In the genomic region with DNA sequence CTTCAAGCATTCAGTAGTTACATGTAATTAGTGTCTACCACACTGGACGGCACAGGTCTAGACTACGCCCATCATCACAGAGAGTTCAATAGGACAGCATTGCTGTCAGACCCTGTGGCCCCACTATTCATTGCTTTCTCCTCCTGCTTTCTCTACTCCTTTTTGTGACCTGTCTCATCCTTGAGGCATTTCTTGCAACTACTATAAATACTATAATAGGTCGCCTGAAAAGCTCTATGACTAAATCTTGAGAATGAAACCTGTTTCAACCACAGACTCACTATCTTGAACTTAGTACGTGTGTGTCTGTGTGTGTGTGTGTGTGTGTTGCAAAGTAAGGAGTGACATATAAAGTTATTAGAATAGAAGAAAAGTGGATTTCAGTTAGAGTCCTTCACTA, we compare ENCODE assay signal across 13 cellular contexts.
DNase-seq lines count a peak whose midpoint lies in the region; ATAC-seq and TF ChIP-seq lines count a peak whose summit lies in the region.
"Had no signal": no experiment of that assay in that cellular context is flagged by ENCODE, and none has a peak within 500 bp of the region (broad histone marks: within the 10 kb centered on the region; RNA-seq: fewer than 3 reads in every experiment).

No MANE protein-coding gene starts in this region.

- H3K9me3 ChIP-seq in mammary epithelial cell (replicated peaks; ENCODE audit: insufficient read depth, low read length) = no peaks in the 10 kb centered on the region
- no peaks in the 10 kb centered on the region for H3K9me3 ChIP-seq in breast epithelium
- no peaks in the 10 kb centered on the region for H3K9me3 ChIP-seq in T-helper 17 cell (ENCODE audit: control insufficient read depth, low read length, poor library complexity, severe bottlenecking)
- H3K9me3 ChIP-seq: MG63 had no signal

- H3K4me3 Mint-ChIP-seq in stimulated activated naive CD8-positive, alpha-beta T cell treated with anti-CD3 and anti-CD28 coated beads, Interleukin-15, amount 100 ng/mL, for 72 hours = no peak overlapping the region
- H3K4me3 Mint-ChIP-seq in T-helper 17 cell = no peak overlapping the region
- H3K4me3 Mint-ChIP-seq: activated T-helper 1 cell treated with anti-CD3 and anti-CD28 coated beads, Interleukin-12 subunit alpha, Interleukin-12 subunit beta, Interleukin-2, Interleukin-4 antibody, amounts not matched to agents 30 ng/mL and 10 ng/mL and 1 ng/mL, durations not matched to agents 14 hours and 24 hours and 36 hours; central memory CD8-positive, alpha-beta T cell had no signal

- H3K4me1 Mint-ChIP-seq in stimulated activated naive CD8-positive, alpha-beta T cell treated with anti-CD3 and anti-CD28 coated beads, Interleukin-15, amount 100 ng/mL, for 72 hours = peaks cover 40% of the 10 kb centered on the region
- peaks cover 2% of the 10 kb centered on the region for H3K4me1 Mint-ChIP-seq in T-helper 17 cell
- H3K4me1 Mint-ChIP-seq: central memory CD8-positive, alpha-beta T cell had no signal

- no peaks in the 10 kb centered on the region for H4K20me1 ChIP-seq in mammary epithelial cell (ENCODE audit: insufficient read depth, low read length)

- no peak overlapping the region for H3K4me2 ChIP-seq in mammary epithelial cell (ENCODE audit: insufficient read depth, low read depth, low read length)

- intact Hi-C loops in mammary epithelial cell (cut with micrococcal nuclease) (no loop called here), breast epithelium (cut with DNase I; ENCODE audit: low total_unique reads) (no loop called here), left ventricle myocardium superior (cut with micrococcal nuclease) (no loop called here)

- BruUV-seq in mammary epithelial cell (replicated peaks; lab: Mats Ljungman, UMichigan) = no TSS peak

- WGBS in mammary epithelial cell (ENCODE audit: low coverage, missing lambda C conversion rate) = 74% methylated on average over 4 of the region's 4 CpGs

- no peak overlapping the region for H3K4me3 ChIP-seq in mammary epithelial cell (replicated peaks in 1 of 3; ENCODE audit: insufficient read depth in 1 of 3, low read depth in 2 of 3, low read length in 3 of 3)
- no peak overlapping the region for H3K4me3 ChIP-seq in breast epithelium
- H3K4me3 ChIP-seq: MG63 had no signal

- ATAC-seq in GM21619 (IDR thresholded peaks at IDR 0.05; ENCODE audit: unreplicated experiment) (peak; percentile 89), HG03442 (IDR thresholded peaks at IDR 0.05; ENCODE audit: unreplicated experiment) (peak; percentile 81), T-helper 17 cell (no peak), left ventricle myocardium superior (no peak)
- ATAC-seq in stimulated activated naive CD8-positive, alpha-beta T cell treated with anti-CD3 and anti-CD28 coated beads, Interleukin-15, amount 100 ng/mL, for 72 hours = peak; percentile 96

- no peak overlapping the region for H3K27ac Mint-ChIP-seq in stimulated activated naive CD8-positive, alpha-beta T cell treated with anti-CD3 and anti-CD28 coated beads, Interleukin-15, amount 100 ng/mL, for 72 hours
- no peak overlapping the region for H3K27ac Mint-ChIP-seq in T-helper 17 cell
- H3K27ac Mint-ChIP-seq: activated T-helper 1 cell treated with anti-CD3 and anti-CD28 coated beads, Interleukin-12 subunit alpha, Interleukin-12 subunit beta, Interleukin-2, Interleukin-4 antibody, amounts not matched to agents 30 ng/mL and 10 ng/mL and 1 ng/mL, durations not matched to agents 14 hours and 24 hours and 36 hours had no signal

- DNase-seq in mammary epithelial cell (peak; percentile 14), breast epithelium (ENCODE audit: low spot score in 2 of 2) (no peak), COLO829 (ENCODE audit: low spot score) (no peak), T-helper 17 cell (no peak), left ventricle myocardium superior (no peak)
- DNase-seq in stimulated activated naive CD8-positive, alpha-beta T cell treated with anti-CD3 and anti-CD28 coated beads, Interleukin-15, amount 100 ng/mL, for 72 hours = peak; percentile 12 to 17
- DNase-seq: DND-41, MG63, NCI-H226 had no signal

- no peak for TF ChIP-seq POLR2A in breast epithelium (IDR thresholded peaks at IDR 0.05)

- peaks cover 2% of the 10 kb centered on the region for H3K27me3 ChIP-seq in mammary epithelial cell (ENCODE audit: insufficient read depth, low read length)
- no peaks in the 10 kb centered on the region for H3K27me3 ChIP-seq in breast epithelium
- H3K27me3 ChIP-seq: MG63 had no signal

- H3K9ac ChIP-seq in mammary epithelial cell (ENCODE audit: insufficient read depth, low read length) = no peak overlapping the region

- in situ Hi-C loops in mammary epithelial cell (cut with MboI; ENCODE audit: low sequenced_read_pairs in 2 of 2) = no loop called here

- CTCF ChIA-PET in mammary epithelial cell (lab: Charles Lee; ENCODE audit: low non-redundant PET) = no interaction called here

- TF ChIP-seq CTCF in mammary epithelial cell (conservative IDR thresholded peaks at IDR 0.05 in 1 of 2, IDR thresholded peaks at IDR 0.05 in 1 of 2; ENCODE audit: extremely low read depth in 1 of 2, insufficient read depth in 1 of 2, low read depth in 1 of 2, low read length in 2 of 2) (no peak), breast epithelium (IDR thresholded peaks at IDR 0.05) (no peak)

- H3K27me3 Mint-ChIP-seq in stimulated activated naive CD8-positive, alpha-beta T cell treated with anti-CD3 and anti-CD28 coated beads, Interleukin-15, amount 100 ng/mL, for 72 hours = no peaks in the 10 kb centered on the region
- H3K27me3 Mint-ChIP-seq in T-helper 17 cell = peaks cover 15% of the 10 kb centered on the region

- H3K36me3 ChIP-seq in mammary epithelial cell (ENCODE audit: insufficient read depth, low read length) (no peaks in the 10 kb centered on the region), breast epithelium (no peaks in the 10 kb centered on the region)
- H3K36me3 ChIP-seq: MG63 had no signal

- H3K4me1 ChIP-seq in mammary epithelial cell (ENCODE audit: insufficient read depth, low read length) (no peaks in the 10 kb centered on the region), breast epithelium (no peaks in the 10 kb centered on the region)

- dilution Hi-C loops in mammary epithelial cell (cut with HindIII; ENCODE audit: low sequenced_read_pairs) = no loop called here

- H3K9me3 Mint-ChIP-seq in stimulated activated naive CD8-positive, alpha-beta T cell treated with anti-CD3 and anti-CD28 coated beads, Interleukin-15, amount 100 ng/mL, for 72 hours = no peaks in the 10 kb centered on the region
- H3K9me3 Mint-ChIP-seq: activated T-helper 1 cell treated with anti-CD3 and anti-CD28 coated beads, Interleukin-12 subunit alpha, Interleukin-12 subunit beta, Interleukin-2, Interleukin-4 antibody, amounts not matched to agents 30 ng/mL and 10 ng/mL and 1 ng/mL, durations not matched to agents 14 hours and 24 hours and 36 hours; central memory CD8-positive, alpha-beta T cell had no signal

- H3K27ac ChIP-seq in mammary epithelial cell (ENCODE audit: insufficient read depth, low read depth, low read length) (no peak overlapping the region), breast epithelium (no peak overlapping the region)

- no peak overlapping the region for H2AFZ ChIP-seq in mammary epithelial cell (ENCODE audit: low read depth, low read length)

- peaks cover 2% of the 10 kb centered on the region for H3K36me3 Mint-ChIP-seq in T-helper 17 cell (ENCODE audit: low read depth)

- H3K79me2 ChIP-seq in mammary epithelial cell (ENCODE audit: insufficient read depth, low read length) = no peaks in the 10 kb centered on the region

Comparison
In these comparisons a context has a peak if more than half of its experiments do, and no peak if none do; other contexts are left out.
1. DNase-seq: peak in mammary epithelial cell (single experiment) and stimulated activated naive CD8-positive, alpha-beta T cell treated with anti-CD3 and anti-CD28 coated beads, Interleukin-15, amount 100 ng/mL, for 72 hours (2 of 2); none in breast epithelium (0 of 2), COLO829 (single experiment), T-helper 17 cell (0 of 3) and left ventricle myocardium superior (single experiment).
2. ATAC-seq: peak in GM21619 (single experiment), HG03442 (single experiment) and stimulated activated naive CD8-positive, alpha-beta T cell treated with anti-CD3 and anti-CD28 coated beads, Interleukin-15, amount 100 ng/mL, for 72 hours (single experiment); none in T-helper 17 cell (single experiment) and left ventricle myocardium superior (single experiment).